17 cellular contexts compared by ENCODE assay signal in genomic region chr15:66515901-66516322, GRCh38. TPM values are rescaled to one million over a fixed set of nuclear protein-coding genes. Genes with fewer than 3 reads are reported as not detected.
A peak's percentile ranks its signal among the peaks of the same experiment; 100 is the strongest.
DNase-seq lines count a peak whose midpoint lies in the region; ATAC-seq and TF ChIP-seq lines count a peak whose summit lies in the region.
"Had no signal": no experiment of that assay in that cellular context is flagged by ENCODE, and none has a peak within 500 bp of the region (broad histone marks: within the 10 kb centered on the region; RNA-seq: fewer than 3 reads in every experiment).

No MANE protein-coding gene starts in this region.

- H3K27ac ChIP-seq in HCT116 (ENCODE audit: low read depth, low read length) (no peak overlapping the region), PC-9 (peak overlapping the region; percentile 39), foreskin keratinocyte (no peak overlapping the region)
- H3K27ac ChIP-seq: BLaER1, thyroid gland had no signal

- no peak overlapping the region for H2AFZ ChIP-seq in HCT116 (ENCODE audit: low read depth, low read length, poor library complexity, severe bottlenecking)
- H2AFZ ChIP-seq in PC-9 = no peak overlapping the region

- CTCF ChIA-PET in HCT116 (lab: Charles Lee) (no interaction called here), PC-9 (lab: Charles Lee) (interaction anchor here (0.6 kb wide), 1 partner anchor 22 kb away, joined by 4 read pairs; no protein-coding TSS in a partner anchor)

- POLR2A ChIA-PET in HCT116 (lab: Charles Lee) = no interaction called here
- POLR2A ChIA-PET in PC-9 (lab: Charles Lee; ENCODE audit: unreplicated experiment) = interaction anchor here (0.6 to 1.0 kb wide), 3 partner anchors 10 to 647 kb away, joined by 3 to 8 read pairs (median 8); partner anchors contain the start of genes RAB11A, RPL4 and ZWILCH

- H3F3A ChIP-seq in PC-9 (ENCODE audit: insufficient read depth, low read depth) = peaks cover 17% of the 10 kb centered on the region; the same call in 1 of the 2 replicates

- H3K9me3 ChIP-seq in HCT116 (ENCODE audit: control insufficient read depth in 1 of 2, insufficient read depth in 1 of 2, low read depth in 1 of 2, low read length in 2 of 2) = no peaks in the 10 kb centered on the region
- no peaks in the 10 kb centered on the region for H3K9me3 ChIP-seq in PC-9 (ENCODE audit: insufficient read depth, low read depth)
- H3K9me3 ChIP-seq: BLaER1, thyroid gland had no signal

- in situ Hi-C loops in ACHN (cut with HindIII; ENCODE audit: low pct_ligation_motif_present, low pct_unique_long_range_greater_than_20kb, low sequenced_read_pairs) = no loop called here

- intact Hi-C loops in HCT116 (cut with micrococcal nuclease) = no loop called here
- intact Hi-C loops in PC-9 (cut with micrococcal nuclease; ENCODE audit: unreplicated experiment) = no loop called here

- TF ChIP-seq CTCF in HCT116 (IDR thresholded peaks at IDR 0.05 in 2 of 3, conservative IDR thresholded peaks at IDR 0.05 in 1 of 3; ENCODE audit: borderline replicate concordance in 1 of 3, insufficient read depth in 1 of 3, low read depth in 2 of 3, low read length in 2 of 3) = no peak
- TF ChIP-seq CTCF in PC-9 (conservative IDR thresholded peaks at IDR 0.05) = no peak
- TF ChIP-seq CTCF in foreskin keratinocyte (conservative IDR thresholded peaks at IDR 0.05) = no peak

- H3K36me3 ChIP-seq in HCT116 (ENCODE audit: control insufficient read depth in 1 of 2, insufficient read depth in 2 of 2, low read length in 2 of 2) = peaks cover 13 to 25% of the 10 kb centered on the region in 2 experiments
- H3K36me3 ChIP-seq in PC-9 (ENCODE audit: low read depth) = no peaks in the 10 kb centered on the region
- H3K36me3 ChIP-seq: thyroid gland had no signal

- BruUV-seq in HCT116 (replicated peaks; lab: Mats Ljungman, UMichigan) = no TSS peak
- BruUV-seq in PC-9 (replicated peaks; lab: Mats Ljungman, UMichigan) = no TSS peak

- TF ChIP-seq RAD21 in HCT116 (IDR thresholded peaks at IDR 0.05; ENCODE audit: low read depth) = no peak

- RAD21 ChIA-PET in HCT116 (lab: Charles Lee; ENCODE audit: low non-redundant PET in 1 of 2, low total read pairs in 2 of 2, uncharacterized antibody in 2 of 2, unreplicated experiment in 2 of 2) = no interaction called here

- DNase-seq in AG20443 (ENCODE audit: low spot score) = peak; percentile 33
- DNase-seq in HCT116 (ENCODE audit: low read depth, low spot score) = no peak
- DNase-seq in PC-9 = peak; percentile 56 to 58
- DNase-seq in foreskin keratinocyte = peak in 1 of 2 donors; percentile 33
- DNase-seq in kidney glomerular epithelial cell (lab: John Stamatoyannopoulos, UW) = no peak
- no peak for DNase-seq in ACHN
- DNase-seq in NCI-H774 (lab: John Stamatoyannopoulos, UW) = no peak
- DNase-seq in NCI-H1092 treated with DMSO at 0.1 percent for 48 hours (lab: John Stamatoyannopoulos, UW) = no peak
- DNase-seq: activated CD8-positive, alpha-beta memory T cell treated with anti-CD3 and anti-CD28 coated beads, Interleukin-2, amount 50 U/mL, for 48 hours; activated naive CD8-positive, alpha-beta T cell treated with anti-CD3 and anti-CD28 coated beads for 36 hours; naive thymus-derived CD8-positive, alpha-beta T cell; NCI-H187 treated with DMSO at 0.1 percent for 48 hours; posterior cingulate gyrus; T-helper 9 cell; thyroid gland had no signal

- TF ChIP-seq POLR2A in HCT116 (IDR thresholded peaks at IDR 0.05; ENCODE audit: borderline replicate concordance, extremely low read depth, insufficient read depth, insufficient read length) = no peak

- no peak overlapping the region for H3K4me2 ChIP-seq in HCT116 (ENCODE audit: low read length)
- H3K4me2 ChIP-seq in PC-9 = no peak overlapping the region
- H3K4me2 ChIP-seq: BLaER1 had no signal

- H3K9me2 ChIP-seq in HCT116 (ENCODE audit: insufficient read depth) (no peaks in the 10 kb centered on the region), PC-9 (ENCODE audit: insufficient read depth) (no peaks in the 10 kb centered on the region)

- H3K4me3 ChIP-seq in HCT116 (replicated peaks in 1 of 2; ENCODE audit: low read depth in 1 of 2, low read length in 2 of 2) (no peak overlapping the region), PC-9 (no peak overlapping the region)
- H3K4me3 ChIP-seq: BLaER1, thyroid gland had no signal

- H3K27me3 ChIP-seq in HCT116 (ENCODE audit: insufficient read depth, low read length) (no peaks in the 10 kb centered on the region), PC-9 (ENCODE audit: insufficient read depth, low read depth) (no peaks in the 10 kb centered on the region), foreskin keratinocyte (no peaks in the 10 kb centered on the region)
- H3K27me3 ChIP-seq: BLaER1, thyroid gland had no signal

- peak; percentile 67 for ATAC-seq in HCT116
- ATAC-seq in foreskin keratinocyte = peak; percentile 18
- ATAC-seq: naive thymus-derived CD8-positive, alpha-beta T cell had no signal

- H3K79me2 ChIP-seq in HCT116 (ENCODE audit: insufficient read depth, low read length) (0 out of 2 replicates have a peak, but pooled peaks cover 6% of the 10 kb centered on the region), PC-9 (ENCODE audit: low read depth) (no peaks in the 10 kb centered on the region)

- H4K20me1 ChIP-seq in HCT116 (ENCODE audit: insufficient read depth) = no peaks in the 10 kb centered on the region
- no peaks in the 10 kb centered on the region for H4K20me1 ChIP-seq in PC-9 (ENCODE audit: insufficient read depth)
- H4K20me1 ChIP-seq: BLaER1 had no signal

- peaks cover 0 to 11% of the 10 kb centered on the region in 2 experiments; a peak in 2 of 4 replicates for H3K4me1 ChIP-seq in HCT116 (ENCODE audit: control insufficient read depth in 1 of 2, insufficient read depth in 2 of 2, low read length in 2 of 2)
- H3K4me1 ChIP-seq in PC-9 (replicated peaks; ENCODE audit: insufficient read depth) = peaks cover 12% of the 10 kb centered on the region
- H3K4me1 ChIP-seq in foreskin keratinocyte = no peaks in the 10 kb centered on the region
- H3K4me1 ChIP-seq: BLaER1, thyroid gland had no signal

- H3K9ac ChIP-seq in HCT116 (ENCODE audit: low read length) = no peak overlapping the region
- H3K9ac ChIP-seq: BLaER1 had no signal

TF ChIP-seq in HCT116, 20 proteins besides CTCF, POLR2A, EP300 and RAD21:
- TF ChIP-seq EGR1 (IDR thresholded peaks at IDR 0.05; ENCODE audit: low read depth) (no peak), MAX (IDR thresholded peaks at IDR 0.05) (no peak), EZH2phosphoT487 (IDR thresholded peaks at IDR 0.05; ENCODE audit: borderline replicate concordance) (no peak), EZH2 (IDR thresholded peaks at IDR 0.05) (no peak)

RNA-seq across cellular contexts. Expression of gene ZWILCH, which starts 10.8 kb away (rescaled TPM):
- 25.8 TPM for total RNA-seq in HCT116 (2021; ENCODE audit: unreplicated experiment)
- 8.7 and 9.8 TPM in 2 replicates for polyA plus RNA-seq in HCT116 (2012)
- 26.3 and 30.3 TPM in 2 replicates for total RNA-seq in PC-9 (2021)
- 34.3 and 36.7 TPM in 2 replicates for total RNA-seq in foreskin keratinocyte
- polyA plus RNA-seq in foreskin keratinocyte = 14.5 and 20.0 TPM in 2 replicates

RNA-seq across cellular contexts. Expression of gene RPL4, which starts 11.3 kb away (rescaled TPM):
- 3,818 TPM for total RNA-seq in HCT116 (2021; ENCODE audit: unreplicated experiment)
- 5,600 and 5,800 TPM in 2 replicates for polyA plus RNA-seq in HCT116 (2012)
- 1,859 and 2,320 TPM in 2 replicates for total RNA-seq in PC-9 (2021)
- total RNA-seq in foreskin keratinocyte = 3,686 and 3,829 TPM in 2 replicates
- 2,590 and 2,857 TPM in 2 replicates for polyA plus RNA-seq in foreskin keratinocyte

RNA-seq across cellular contexts. Expression of gene SNAPC5, which starts 18.4 kb away (rescaled TPM):
- total RNA-seq in HCT116 (2021; ENCODE audit: unreplicated experiment) = 28.3 TPM
- 25.5 and 28.1 TPM in 2 replicates for polyA plus RNA-seq in HCT116 (2012)
- 15.8 and 17.9 TPM in 2 replicates for total RNA-seq in PC-9 (2021)
- total RNA-seq in foreskin keratinocyte = 14.2 and 18.0 TPM in 2 replicates
- polyA plus RNA-seq in foreskin keratinocyte = 16.2 and 17.9 TPM in 2 replicates

RNA-seq across cellular contexts. Expression of gene LCTL, which starts 49.9 kb away (rescaled TPM):
- total RNA-seq in HCT116 (2021; ENCODE audit: unreplicated experiment) (not detected), PC-9 (2021) (not detected in 2 replicates), foreskin keratinocyte (0.14 and 0.18 TPM in 2 replicates)
- 0.04 and 0.10 TPM in 2 replicates for polyA plus RNA-seq in HCT116 (2012)
- polyA plus RNA-seq in foreskin keratinocyte = 0.07 and 0.12 TPM in 2 replicates
- total RNA-seq: activated naive CD8-positive, alpha-beta T cell treated with anti-CD3 and anti-CD28 coated beads for 36 hours; naive thymus-derived CD8-positive, alpha-beta T cell; NCI-H460; thyroid gland had no signal
- polyA plus RNA-seq: naive thymus-derived CD8-positive, alpha-beta T cell had no signal

Comparison
In these comparisons a context has a peak if more than half of its experiments do, and no peak if none do; other contexts are left out.
1. DNase-seq: peak in AG20443 (single experiment) and PC-9 (2 of 2); none in HCT116 (single experiment), kidney glomerular epithelial cell (single experiment), ACHN (single experiment), NCI-H774 (single experiment) and NCI-H1092 treated with DMSO at 0.1 percent for 48 hours (single experiment).